In the genomic region with DNA sequence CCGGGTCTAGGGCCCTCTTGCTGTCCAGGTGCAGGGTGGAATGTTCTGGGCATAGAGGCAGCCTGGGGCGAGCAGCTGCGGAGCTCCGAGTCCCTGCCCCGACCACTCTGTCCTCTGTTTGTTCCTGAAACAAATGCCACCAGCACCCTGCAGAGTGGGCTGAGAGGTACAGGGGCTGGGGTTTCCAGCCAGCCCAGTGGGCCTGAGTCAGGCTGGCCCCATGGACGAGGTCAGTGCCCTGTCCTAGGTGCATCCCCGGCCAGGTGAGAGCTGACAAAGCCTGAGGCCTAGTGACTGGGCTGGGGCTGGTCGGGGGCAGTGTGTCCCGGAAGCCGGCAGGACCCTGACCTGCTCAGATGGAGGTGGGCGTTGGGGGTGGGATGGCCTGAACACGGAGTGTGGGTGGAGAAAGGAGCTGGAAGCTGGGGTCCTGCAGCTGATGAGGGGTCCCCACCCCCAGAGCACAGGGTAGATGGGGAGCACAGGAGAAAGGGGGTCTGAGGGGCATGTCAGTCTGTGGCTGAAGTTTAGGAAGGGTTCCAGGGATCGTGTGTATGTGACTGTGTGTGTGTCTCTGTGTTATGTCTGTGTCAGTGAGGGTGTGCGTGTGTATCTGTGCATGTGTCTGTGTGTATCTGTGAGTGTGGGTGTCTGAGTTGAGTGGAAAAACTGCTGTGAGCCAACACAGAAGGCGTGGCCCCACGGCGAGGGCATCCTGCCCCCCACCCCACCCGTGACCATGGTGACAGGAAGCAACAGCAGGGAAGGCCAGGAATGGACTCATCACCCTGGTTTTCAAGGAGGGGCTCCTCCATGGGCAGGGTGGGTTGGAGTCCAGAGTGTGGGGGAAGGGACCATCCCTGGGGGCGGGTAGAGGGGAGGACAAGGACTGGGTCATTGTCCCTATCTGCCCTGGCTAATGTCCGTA, we compare ENCODE assay signal across 10 cellular contexts. TPM values are rescaled to one million over a fixed set of nuclear protein-coding genes. Genes with fewer than 3 reads are reported as not detected.
DNase-seq lines count a peak whose midpoint lies in the region; ATAC-seq and TF ChIP-seq lines count a peak whose summit lies in the region.
"Had no signal": no experiment of that assay in that cellular context is flagged by ENCODE, and none has a peak within 500 bp of the region (broad histone marks: within the 10 kb centered on the region; RNA-seq: fewer than 3 reads in every experiment).

No MANE protein-coding gene starts in this region.

- WGBS in GM23248 (ENCODE audit: low coverage in 1 of 2, low lambda C conversion rate in 2 of 2, missing lambda C conversion rate in 2 of 2), 2 experiments, result 29% methylated on average over 19 to 20 of the region's 20 CpGs
- 0 to 33% methylated on average over 2 to 3 of the region's 20 CpGs for WGBS in gastroesophageal sphincter (ENCODE audit: low coverage in 1 of 2), 2 donors

- H3K9me3 ChIP-seq in GM23248 (ENCODE audit: low read depth), result no peaks in the 10 kb centered on the region
- no peaks in the 10 kb centered on the region for H3K9me3 ChIP-seq in gastroesophageal sphincter

- TF ChIP-seq EP300 in gastroesophageal sphincter (IDR thresholded peaks at IDR 0.05), result no peak

- ATAC-seq in gastroesophageal sphincter (no peak), GM19351 (IDR thresholded peaks at IDR 0.05; ENCODE audit: unreplicated experiment) (no peak), GM21367 (IDR thresholded peaks at IDR 0.05; ENCODE audit: unreplicated experiment) (no peak)
- ATAC-seq: GM12878 had no signal

- H3K4me3 ChIP-seq in GM23248 (no peak overlapping the region), gastroesophageal sphincter (no peak overlapping the region)
- H3K4me3 ChIP-seq: GM12878 had no signal

- in situ Hi-C loops in GM23248 (cut with MboI), result no loop called here

- no peaks in the 10 kb centered on the region for H3F3A ChIP-seq in GM23248 (ENCODE audit: insufficient read depth)

- DNase-seq in GM23248 (peak; percentile 86), DMS53 (lab: John Stamatoyannopoulos, UW) (no peak), anterior cingulate cortex (lab: John Stamatoyannopoulos, UW) (no peak)
- DNase-seq in activated CD8-positive, alpha-beta memory T cell treated with anti-CD3 and anti-CD28 coated beads, Interleukin-2, amount 50 U/mL, for 1 hour (ENCODE audit: extremely low read depth), result peak; percentile 61
- DNase-seq in stimulated activated CD8-positive, alpha-beta memory T cell treated with anti-CD3 and anti-CD28 coated beads, Interleukin-4, amount 100 ng/mL, for 48 hours, result peak; percentile 50
- DNase-seq: NCI-H226 had no signal

- H3K27ac ChIP-seq in GM23248 (no peak overlapping the region), gastroesophageal sphincter (peak overlapping the region in 3 of 4 donors; percentile 92 to 97 (median 96))

- H3K9ac ChIP-seq in GM23248, result peak overlapping the region; percentile 67

- H3K4me1 ChIP-seq in GM23248 (ENCODE audit: insufficient read depth), result peaks cover 20% of the 10 kb centered on the region
- H3K4me1 ChIP-seq in gastroesophageal sphincter, result peaks cover 4 to 100% (median 89%) of the 10 kb centered on the region in 3 donors

- H3K4me2 ChIP-seq in GM23248 (ENCODE audit: unreplicated experiment), result no peak overlapping the region

- no peaks in the 10 kb centered on the region for H3K79me2 ChIP-seq in GM23248 (ENCODE audit: insufficient read depth)

- H2AFZ ChIP-seq in GM23248, result no peak overlapping the region

- H4K20me1 ChIP-seq in GM23248 (ENCODE audit: insufficient read depth), result no peaks in the 10 kb centered on the region

- H3K27me3 ChIP-seq in GM23248 (replicated peaks; ENCODE audit: insufficient read depth) (peaks cover 17% of the 10 kb centered on the region), gastroesophageal sphincter (no peaks in the 10 kb centered on the region)

- H3K9me2 ChIP-seq in GM23248 (ENCODE audit: insufficient read depth), result no peaks in the 10 kb centered on the region

- H3K36me3 ChIP-seq in GM23248 (ENCODE audit: low read depth) (no peaks in the 10 kb centered on the region), gastroesophageal sphincter (peaks cover 0 to 9% of the 10 kb centered on the region in 2 donors)

- TF ChIP-seq POLR2A in gastroesophageal sphincter (IDR thresholded peaks at IDR 0.05), result no peak

- no peak for TF ChIP-seq CTCF in gastroesophageal sphincter (IDR thresholded peaks at IDR 0.05)

RNA-seq across cellular contexts. Expression of gene CRIP1, which starts 2.4 kb away (rescaled TPM):
- 1.8 and 12.3 TPM in 2 replicates for total RNA-seq in GM23248 (2014; rRNA removed; shearing (Covaris generic))
- polyA plus RNA-seq in GM23248 (2016; fragmentation: Nextera tagmentation; extraction: Ambion mirVana), result 32.7 and 37.7 TPM in 2 replicates
- total RNA-seq in gastroesophageal sphincter, result 10 to 100 TPM; 11.2 to 57.9 (median 34.2) TPM

RNA-seq across cellular contexts. Expression of gene TEDC1, which starts 6.7 kb away (rescaled TPM):
- total RNA-seq in GM23248 (2014; rRNA removed; shearing (Covaris generic)), result 8.7 and 9.8 TPM in 2 replicates
- polyA plus RNA-seq in GM23248 (2016; fragmentation: Nextera tagmentation; extraction: Ambion mirVana), result 4.0 and 6.4 TPM in 2 replicates
- total RNA-seq in gastroesophageal sphincter, result 1 to 10 TPM; 4.6 to 7.9 (median 5.4) TPM

RNA-seq across cellular contexts. Expression of gene CRIP2, which starts 9.7 kb away (rescaled TPM):
- total RNA-seq in GM23248 (2014; rRNA removed; shearing (Covaris generic)), result 149 and 188 TPM in 2 replicates
- polyA plus RNA-seq in GM23248 (2016; fragmentation: Nextera tagmentation; extraction: Ambion mirVana), result 317 and 319 TPM in 2 replicates
- 100 to 1,000 TPM; 165 to 518 (median 343) TPM for total RNA-seq in gastroesophageal sphincter

RNA-seq across cellular contexts. Expression of gene TMEM121, which starts 42.0 kb away (rescaled TPM):
- 11.1 and 20.5 TPM in 2 replicates for total RNA-seq in GM23248 (2014; rRNA removed; shearing (Covaris generic))
- polyA plus RNA-seq in GM23248 (2016; fragmentation: Nextera tagmentation; extraction: Ambion mirVana), result 4.1 and 5.8 TPM in 2 replicates
- total RNA-seq in gastroesophageal sphincter, result 1 to 10 TPM; 3.9 to 6.7 (median 5.2) TPM

Comparison
In these comparisons a context has a peak if more than half of its experiments do, and no peak if none do; other contexts are left out.
1. DNase-seq: peak in GM23248 (single experiment), activated CD8-positive, alpha-beta memory T cell treated with anti-CD3 and anti-CD28 coated beads, Interleukin-2, amount 50 U/mL, for 1 hour (single experiment) and stimulated activated CD8-positive, alpha-beta memory T cell treated with anti-CD3 and anti-CD28 coated beads, Interleukin-4, amount 100 ng/mL, for 48 hours (single experiment); none in DMS53 (single experiment) and anterior cingulate cortex (0 of 58).